ENCODE assay signal across 1 cellular context in the genomic region with DNA sequence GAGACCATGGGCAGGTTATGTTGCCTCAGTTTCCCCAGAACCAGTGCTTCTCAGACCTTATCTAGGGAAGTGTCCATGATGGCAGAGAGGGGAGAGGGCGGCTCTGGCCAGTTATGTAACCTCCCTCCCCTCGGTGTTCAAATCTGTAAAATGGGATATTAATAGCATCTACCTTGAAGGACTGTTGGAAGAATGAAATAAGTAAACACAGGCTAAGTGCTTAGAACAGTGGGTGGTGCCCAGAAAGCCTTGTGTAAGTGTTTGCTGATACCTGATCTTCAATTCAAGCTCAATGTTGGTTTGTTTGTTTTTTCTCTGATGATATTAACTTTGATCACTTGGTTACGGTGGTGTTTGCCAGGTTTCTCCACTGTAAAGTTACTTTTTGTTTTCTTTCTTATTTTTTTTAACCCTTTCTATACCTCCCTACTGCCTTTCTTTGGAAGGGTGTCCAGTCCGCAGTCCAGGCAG.
TF ChIP-seq lines count a peak whose summit lies in the region.

No MANE protein-coding gene starts in this region.

TF ChIP-seq in K562, 482 proteins besides CTCF, POLR2A, EP300 and RAD21 (continued from another document):
- TF ChIP-seq BRF1 (IDR thresholded peaks at IDR 0.05; ENCODE audit: borderline replicate concordance, extremely low read depth, insufficient read length), result no peak
- no peak for TF ChIP-seq LARP7 (IDR thresholded peaks at IDR 0.05)
- TF ChIP-seq POLR3G (IDR thresholded peaks at IDR 0.05; ENCODE audit: extremely low read depth, insufficient read length, insufficient replicate concordance), result no peak
- TF ChIP-seq, protein P1, sequence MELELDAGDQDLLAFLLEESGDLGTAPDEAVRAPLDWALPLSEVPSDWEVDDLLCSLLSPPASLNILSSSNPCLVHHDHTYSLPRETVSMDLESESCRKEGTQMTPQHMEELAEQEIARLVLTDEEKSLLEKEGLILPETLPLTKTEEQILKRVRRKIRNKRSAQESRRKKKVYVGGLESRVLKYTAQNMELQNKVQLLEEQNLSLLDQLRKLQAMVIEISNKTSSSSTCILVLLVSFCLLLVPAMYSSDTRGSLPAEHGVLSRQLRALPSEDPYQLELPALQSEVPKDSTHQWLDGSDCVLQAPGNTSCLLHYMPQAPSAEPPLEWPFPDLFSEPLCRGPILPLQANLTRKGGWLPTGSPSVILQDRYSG (tag; conservative IDR thresholded peaks at IDR 0.05; ENCODE audit: low read depth), result no peak
- TF ChIP-seq ATF7 (IDR thresholded peaks at IDR 0.05), result no peak
